Comparison of ENCODE assay signal across 32 cellular contexts in the genomic region with DNA sequence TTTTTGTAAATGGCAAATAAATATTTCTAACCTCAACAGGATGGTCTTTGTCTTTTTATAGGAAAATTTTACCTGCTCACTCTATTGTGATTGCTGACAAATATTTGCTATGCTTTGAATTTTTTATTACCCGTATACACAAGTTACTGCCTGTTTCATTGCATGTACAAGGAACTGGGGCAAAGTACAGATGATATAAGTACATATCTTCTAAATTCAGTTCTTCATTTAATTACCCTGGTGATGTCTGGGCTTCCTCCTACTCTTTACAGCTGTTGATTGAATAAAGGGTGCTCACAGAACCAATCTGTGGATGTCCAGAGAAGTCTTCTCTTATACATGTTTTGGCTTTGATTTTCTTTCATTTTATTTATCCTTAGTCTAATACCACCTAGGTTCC. TPM values are rescaled to one million over a fixed set of nuclear protein-coding genes. Genes with fewer than 3 reads are reported as not detected.
"Had no signal": no experiment of that assay in that cellular context is flagged by ENCODE, and none has a peak within 500 bp of the region (broad histone marks: within the 10 kb centered on the region; RNA-seq: fewer than 3 reads in every experiment).

No MANE protein-coding gene starts in this region.

- H3K4me1 ChIP-seq: body of pancreas, esophagus squamous epithelium, gastroesophageal sphincter, heart right ventricle had no signal

- H3K36me3 Mint-ChIP-seq: activated naive CD8-positive, alpha-beta T cell had no signal

- H3K27me3 ChIP-seq: body of pancreas, esophagus squamous epithelium, gastroesophageal sphincter, heart right ventricle had no signal

- H3K27ac Mint-ChIP-seq: activated B cell treated with CpG ODN at 0.5 μM for 24 hours; activated CD8-positive, alpha-beta T cell treated with anti-CD3 and anti-CD28 coated beads for 36 hours; activated naive CD8-positive, alpha-beta T cell; activated T-helper 17 cell treated with anti-CD3 and anti-CD28 coated beads, Interleukin-2, amount 50 U/mL, for 72 hours; effector memory CD8-positive, alpha-beta T cell; T-helper 17 cell; T-helper 2 cell treated with Interferon-gamma antibody and Interleukin-4, amounts not matched to agents 5 μg/mL and 100 μg/mL, for 36 hours had no signal

- H3K4me3 ChIP-seq: body of pancreas, esophagus squamous epithelium, gastroesophageal sphincter, heart right ventricle had no signal

- H3K4me3 Mint-ChIP-seq: activated B cell treated with CpG ODN at 0.5 μM for 24 hours; activated CD8-positive, alpha-beta T cell treated with anti-CD3 and anti-CD28 coated beads for 36 hours; activated naive CD8-positive, alpha-beta T cell; activated T-cell treated with anti-CD3 and anti-CD28 coated beads, Interleukin-2, amount 50 U/mL, for 4 hours; activated T-helper 17 cell treated with anti-CD3 and anti-CD28 coated beads, Interleukin-2, amount 50 U/mL, for 72 hours; effector memory CD8-positive, alpha-beta T cell; T-helper 17 cell; T-helper 2 cell treated with Interferon-gamma antibody and Interleukin-4, amounts not matched to agents 5 μg/mL and 100 μg/mL, for 36 hours had no signal

- FAIRE-seq: endothelial cell of umbilical vein had no signal

- H3K9me3 ChIP-seq: body of pancreas, esophagus squamous epithelium, gastroesophageal sphincter, heart right ventricle had no signal

- DNase-seq: activated B cell treated with CpG ODN at 0.5 μM for 24 hours; activated CD4-positive, alpha-beta T cell treated with anti-CD3 and anti-CD28 coated beads for 48 hours; activated CD4-positive, alpha-beta T cell treated with anti-CD3 and anti-CD28 coated beads, Interleukin-2, amount 50 U/mL, for 1 hour; activated CD4-positive, alpha-beta T cell treated with anti-CD3 and anti-CD28 coated beads, Interleukin-2, amount 50 U/mL, for 48 hours; activated CD8-positive, alpha-beta memory T cell treated with anti-CD3 and anti-CD28 coated beads for 24 hours; activated CD8-positive, alpha-beta T cell treated with anti-CD3 and anti-CD28 coated beads for 36 hours; activated effector memory CD4-positive, alpha-beta T cell treated with Interleukin-2 at 50 U/mL for 16 hours; activated gamma-delta T cell treated with Interleukin-2 at 50 U/mL for 16 hours; activated naive CD4-positive, alpha-beta T cell treated with anti-CD3 and anti-CD28 coated beads, Interleukin-2, amount 50 U/mL, for 16 hours; activated naive CD4-positive, alpha-beta T cell treated with Interleukin-2 at 50 U/mL for 16 hours; activated T-cell treated with anti-CD3 and anti-CD28 coated beads, Interleukin-2, amount 50 U/mL, for 4 hours; amniotic stem cell; anterior cingulate cortex; body of pancreas; caudate nucleus; cortex of kidney; dermis blood vessel endothelial cell; effector CD4-positive, alpha-beta T cell; effector memory CD8-positive, alpha-beta T cell; esophagus squamous epithelium; foreskin melanocyte; heart right ventricle; T-helper 17 cell; T1000; WERI-Rb-1 had no signal

- H3K36me3 ChIP-seq: esophagus squamous epithelium, gastroesophageal sphincter, heart right ventricle, WERI-Rb-1 had no signal

- H3K4me1 Mint-ChIP-seq: activated B cell treated with CpG ODN at 0.5 μM for 24 hours; activated T-helper 17 cell treated with anti-CD3 and anti-CD28 coated beads, Interleukin-2, amount 50 U/mL, for 72 hours; T-helper 17 cell had no signal

- H3K27me3 Mint-ChIP-seq: activated T-helper 17 cell treated with anti-CD3 and anti-CD28 coated beads, Interleukin-2, amount 50 U/mL, for 72 hours; effector memory CD8-positive, alpha-beta T cell; T-helper 17 cell had no signal

- H3K9me3 Mint-ChIP-seq: activated B cell treated with CpG ODN at 0.5 μM for 24 hours; activated T-cell treated with anti-CD3 and anti-CD28 coated beads, Interleukin-2, amount 50 U/mL, for 4 hours; T-helper 2 cell treated with Interferon-gamma antibody and Interleukin-4, amounts not matched to agents 5 μg/mL and 100 μg/mL, for 36 hours had no signal

- H3K27ac ChIP-seq: body of pancreas, epithelial cell of prostate, esophagus squamous epithelium, gastroesophageal sphincter, heart right ventricle, WERI-Rb-1 had no signal

- ATAC-seq: activated CD4-positive, CD25-positive, alpha-beta regulatory T cell treated with anti-CD3 and anti-CD28 coated beads, Interleukin-2, amount 50 U/mL, for 24 hours; activated CD8-positive, alpha-beta T cell treated with anti-CD3 and anti-CD28 coated beads for 36 hours; activated T-cell treated with anti-CD3 and anti-CD28 coated beads, Interleukin-2, amount 50 U/mL, for 4 hours; activated T-helper 17 cell treated with anti-CD3 and anti-CD28 coated beads, Interleukin-2, amount 50 U/mL, for 72 hours; body of pancreas; effector memory CD8-positive, alpha-beta T cell; gastroesophageal sphincter; heart right ventricle; T-helper 17 cell had no signal

RNA-seq across cellular contexts. Expression of a gene that starts 26.5 kb away (rescaled TPM):
- total RNA-seq: activated B cell treated with CpG ODN at 0.5 μM for 24 hours; activated CD8-positive, alpha-beta T cell treated with anti-CD3 and anti-CD28 coated beads for 36 hours; activated T-cell treated with anti-CD3 and anti-CD28 coated beads, Interleukin-2, amount 50 U/mL, for 4 hours; activated T-helper 17 cell treated with anti-CD3 and anti-CD28 coated beads, Interleukin-2, amount 50 U/mL, for 72 hours; endothelial cell of umbilical vein; T-helper 17 cell had no signal
